1 cellular context compared by ENCODE assay signal in genomic region chr19:18206018-18206417, GRCh38.
TF ChIP-seq lines count a peak whose summit lies in the region.

No MANE protein-coding gene starts in this region.

TF ChIP-seq in K562, 482 proteins besides CTCF, POLR2A, EP300 and RAD21:
- no peak for TF ChIP-seq ETS2 (tag; IDR thresholded peaks at IDR 0.05; ENCODE audit: borderline replicate concordance, poor library complexity, severe bottlenecking)
- TF ChIP-seq, protein P1, sequence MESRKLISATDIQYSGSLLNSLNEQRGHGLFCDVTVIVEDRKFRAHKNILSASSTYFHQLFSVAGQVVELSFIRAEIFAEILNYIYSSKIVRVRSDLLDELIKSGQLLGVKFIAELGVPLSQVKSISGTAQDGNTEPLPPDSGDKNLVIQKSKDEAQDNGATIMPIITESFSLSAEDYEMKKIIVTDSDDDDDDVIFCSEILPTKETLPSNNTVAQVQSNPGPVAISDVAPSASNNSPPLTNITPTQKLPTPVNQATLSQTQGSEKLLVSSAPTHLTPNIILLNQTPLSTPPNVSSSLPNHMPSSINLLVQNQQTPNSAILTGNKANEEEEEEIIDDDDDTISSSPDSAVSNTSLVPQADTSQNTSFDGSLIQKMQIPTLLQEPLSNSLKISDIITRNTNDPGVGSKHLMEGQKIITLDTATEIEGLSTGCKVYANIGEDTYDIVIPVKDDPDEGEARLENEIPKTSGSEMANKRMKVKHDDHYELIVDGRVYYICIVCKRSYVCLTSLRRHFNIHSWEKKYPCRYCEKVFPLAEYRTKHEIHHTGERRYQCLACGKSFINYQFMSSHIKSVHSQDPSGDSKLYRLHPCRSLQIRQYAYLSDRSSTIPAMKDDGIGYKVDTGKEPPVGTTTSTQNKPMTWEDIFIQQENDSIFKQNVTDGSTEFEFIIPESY (CRISPR knock-in tag; IDR thresholded peaks at IDR 0.05), result peak; percentile 57
- TF ChIP-seq ZNF41 (CRISPR knock-in tag; conservative IDR thresholded peaks at IDR 0.05), result no peak
